In genomic region chr1:231853588-231854207, GRCh38 we compare ENCODE assay signal across 27 cellular contexts.
"Had no signal": no experiment of that assay in that cellular context is flagged by ENCODE, and none has a peak within 500 bp of the region (broad histone marks: within the 10 kb centered on the region; RNA-seq: fewer than 3 reads in every experiment).

No MANE protein-coding gene starts in this region.

- H3K27me3 ChIP-seq: adrenal gland, SJCRH30 had no signal

- H3K4me3 ChIP-seq: adrenal gland, K562, PC-9, SJCRH30, SK-N-MC had no signal

- H3K36me3 ChIP-seq: adrenal gland, SJCRH30 had no signal

- H3K9me3 ChIP-seq: adrenal gland, SJCRH30 had no signal

- H3K4me1 Mint-ChIP-seq: activated CD4-positive, alpha-beta T cell treated with anti-CD3 and anti-CD28 coated beads, Interleukin-2, amount 10 ng/mL, durations not matched to agents 24 days and 14 days; activated T-helper 17 cell treated with anti-CD3 and anti-CD28 coated beads, Interleukin-2, amount 50 U/mL, for 72 hours had no signal

- H3K27ac ChIP-seq: adrenal gland, PC-9, RWPE1, SJCRH30, SK-N-MC had no signal

- H3K4me1 ChIP-seq: adrenal gland, SJCRH30 had no signal

- H3K27me3 Mint-ChIP-seq: activated CD4-positive, alpha-beta T cell treated with anti-CD3 and anti-CD28 coated beads, Interleukin-2, amount 10 ng/mL, durations not matched to agents 24 days and 14 days; activated CD8-positive, alpha-beta T cell treated with anti-CD3 and anti-CD28 coated beads for 36 hours; activated T-helper 17 cell treated with anti-CD3 and anti-CD28 coated beads, Interleukin-2, amount 50 U/mL, for 72 hours had no signal

- ATAC-seq: activated CD8-positive, alpha-beta T cell treated with anti-CD3 and anti-CD28 coated beads for 36 hours; activated naive CD4-positive, alpha-beta T cell treated with anti-CD3 and anti-CD28 coated beads, Interleukin-2, amount 50 U/mL, for 72 hours; activated T-cell treated with anti-CD3 and anti-CD28 coated beads, Interleukin-2, amount 50 U/mL, for 72 hours; activated T-helper 17 cell treated with anti-CD3 and anti-CD28 coated beads, Interleukin-2, amount 50 U/mL, for 72 hours; K562 had no signal

- H3K36me3 Mint-ChIP-seq: activated naive CD4-positive, alpha-beta T cell treated with anti-CD3 and anti-CD28 coated beads, Interleukin-2, amount 50 U/mL, for 72 hours; brain had no signal

- H3K4me3 Mint-ChIP-seq: activated CD4-positive, alpha-beta T cell treated with anti-CD3 and anti-CD28 coated beads, Interleukin-2, amount 10 ng/mL, durations not matched to agents 24 days and 14 days; activated CD8-positive, alpha-beta T cell treated with anti-CD3 and anti-CD28 coated beads for 36 hours; activated T-cell treated with anti-CD3 and anti-CD28 coated beads, Interleukin-2, amount 50 U/mL, for 72 hours; activated T-helper 17 cell treated with anti-CD3 and anti-CD28 coated beads, Interleukin-2, amount 50 U/mL, for 72 hours; brain; T-helper 2 cell treated with Interferon-gamma antibody and Interleukin-4, amounts not matched to agents 5 μg/mL and 100 μg/mL, for 36 hours had no signal

- H3K27ac Mint-ChIP-seq: activated CD4-positive, alpha-beta T cell treated with anti-CD3 and anti-CD28 coated beads, Interleukin-2, amount 10 ng/mL, durations not matched to agents 24 days and 14 days; activated CD8-positive, alpha-beta T cell treated with anti-CD3 and anti-CD28 coated beads for 36 hours; activated naive CD4-positive, alpha-beta T cell treated with anti-CD3 and anti-CD28 coated beads, Interleukin-2, amount 50 U/mL, for 72 hours; activated T-cell treated with anti-CD3 and anti-CD28 coated beads, Interleukin-2, amount 50 U/mL, for 72 hours; activated T-helper 17 cell treated with anti-CD3 and anti-CD28 coated beads, Interleukin-2, amount 50 U/mL, for 72 hours; brain; T-helper 2 cell treated with Interferon-gamma antibody and Interleukin-4, amounts not matched to agents 5 μg/mL and 100 μg/mL, for 36 hours had no signal

- DNase-seq: activated CD4-positive, alpha-beta T cell treated with anti-CD3 and anti-CD28 coated beads, Interleukin-2, amount 10 ng/mL, durations not matched to agents 24 days and 14 days; activated CD4-positive, alpha-beta T cell treated with anti-CD3 and anti-CD28 coated beads, Interleukin-2, amount 50 U/mL, for 4 hours; activated CD8-positive, alpha-beta T cell treated with anti-CD3 and anti-CD28 coated beads for 36 hours; activated effector memory CD4-positive, alpha-beta T cell treated with anti-CD3 and anti-CD28 coated beads, Interleukin-2, amount 50 U/mL, for 16 hours; activated naive CD4-positive, alpha-beta T cell; activated T-cell treated with anti-CD3 and anti-CD28 coated beads, Interleukin-2, amount 50 U/mL, for 1 hour; activated T-cell treated with anti-CD3 and anti-CD28 coated beads, Interleukin-2, amount 50 U/mL, for 72 hours; adrenal gland; IMR-90; NCI-H1092 treated with DMSO at 0.1 percent for 48 hours; NCI-H1417; NCI-H146; NCI-H187 treated with DMSO at 0.1 percent for 48 hours; NCI-H2081 treated with DMSO at 0.1 percent for 48 hours; NCI-H226; NCI-H446 treated with DMSO at 0.1 percent for 48 hours; NCI-H524; PC-9; SHP77; SJCRH30 had no signal
